In the genomic region with DNA sequence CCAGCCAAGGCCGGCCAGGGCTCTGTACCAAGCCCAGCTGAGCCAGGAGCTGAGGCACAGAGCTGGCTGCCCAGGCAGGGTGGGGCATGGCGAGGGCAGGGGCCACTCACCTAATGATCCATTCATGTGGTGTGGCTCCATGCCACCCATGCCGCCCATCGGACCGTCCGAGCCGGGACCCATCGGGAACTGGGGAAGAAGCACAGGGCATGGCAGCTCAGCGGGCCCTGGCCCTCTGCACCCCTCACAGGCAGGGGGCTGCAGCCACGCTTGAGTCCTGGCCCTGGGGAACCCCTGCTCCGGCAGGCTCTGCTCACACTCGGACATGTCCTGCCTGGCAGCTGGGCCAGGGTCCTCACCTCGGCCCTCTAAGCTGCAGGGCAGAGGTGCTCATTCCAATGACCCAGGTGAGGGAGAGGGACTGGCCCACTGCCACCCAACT, we compare ENCODE assay signal across 18 cellular contexts. TPM values are rescaled to one million over a fixed set of nuclear protein-coding genes. Genes with fewer than 3 reads are reported as not detected.
A peak's percentile ranks its signal among the peaks of the same experiment; 100 is the strongest.
DNase-seq lines count a peak whose midpoint lies in the region; ATAC-seq and TF ChIP-seq lines count a peak whose summit lies in the region.
"Had no signal": no experiment of that assay in that cellular context is flagged by ENCODE, and none has a peak within 500 bp of the region (broad histone marks: within the 10 kb centered on the region; RNA-seq: fewer than 3 reads in every experiment).

No MANE protein-coding gene starts in this region.

- H3K27me3 Mint-ChIP-seq in activated CD8-positive, alpha-beta memory T cell treated with anti-CD3 and anti-CD28 coated beads, Interleukin-2, amount 10 ng/mL, durations not matched to agents 7 days and 5 days = no peaks in the 10 kb centered on the region
- H3K27me3 Mint-ChIP-seq in type B pancreatic cell = no peaks in the 10 kb centered on the region
- H3K27me3 Mint-ChIP-seq: activated CD4-positive, alpha-beta memory T cell treated with anti-CD3 and anti-CD28 coated beads, Interleukin-2, amount 10 ng/mL, durations not matched to agents 7 days and 5 days; dendritic cell treated with granulocyte-macrophage colony-stimulating factor and Interleukin-4, amounts not matched to agents 40 ng/mL and 50 ng/mL, for 4 days; memory B cell had no signal

- CTCF ChIA-PET in activated CD8-positive, alpha-beta memory T cell treated with anti-CD3 and anti-CD28 coated beads, Interleukin-2, amount 10 ng/mL, durations not matched to agents 7 days and 5 days (lab: Charles Lee) = interaction anchor here (1.7 kb wide), 1 partner anchor 261 kb away, joined by 6 read pairs; no protein-coding TSS in a partner anchor

- H3K27ac ChIP-seq in adrenal gland = peak overlapping the region in 4 of 5 donors; percentile 49 to 87 (median 84)
- H3K27ac ChIP-seq in mesenchymal stem cell (ENCODE audit: low read length, poor library complexity, severe bottlenecking) = no peak overlapping the region
- H3K27ac ChIP-seq: SK-N-MC, upper lobe of left lung had no signal

- H3K14ac ChIP-seq in mesenchymal stem cell (ENCODE audit: low read length in 2 of 2) = no peak overlapping the region

- no peak for ATAC-seq in activated CD8-positive, alpha-beta memory T cell treated with anti-CD3 and anti-CD28 coated beads, Interleukin-2, amount 10 ng/mL, durations not matched to agents 7 days and 5 days
- ATAC-seq: CD8-positive, alpha-beta T cell had no signal

- H3K4me1 Mint-ChIP-seq in activated CD8-positive, alpha-beta memory T cell treated with anti-CD3 and anti-CD28 coated beads, Interleukin-2, amount 10 ng/mL, durations not matched to agents 7 days and 5 days = peaks cover 38% of the 10 kb centered on the region
- H3K4me1 Mint-ChIP-seq in type B pancreatic cell (ENCODE audit: unreplicated experiment) = peaks cover 20% of the 10 kb centered on the region

- no peak overlapping the region for H2BK15ac ChIP-seq in mesenchymal stem cell (ENCODE audit: low read depth, poor library complexity, severe bottlenecking)

- whole genome bisulfite sequencing in adrenal gland, 4 donors = 50 to 100% (median 87%) methylated on average over 1 to 13 of the region's 13 CpGs
- WGBS in mesenchymal stem cell = 95% methylated on average over 13 of the region's 13 CpGs

- H3K9me3 ChIP-seq in adrenal gland (replicated peaks in 1 of 3) = no peaks in the 10 kb centered on the region
- H3K9me3 ChIP-seq in mesenchymal stem cell (ENCODE audit: control insufficient read depth, low read length) = no peaks in the 10 kb centered on the region
- H3K9me3 ChIP-seq: upper lobe of left lung had no signal

- peak overlapping the region; percentile 60 for H2AK5ac ChIP-seq in mesenchymal stem cell (ENCODE audit: low read length, severe bottlenecking)

- no peak overlapping the region for H3K9ac ChIP-seq in mesenchymal stem cell (ENCODE audit: low read length)

- DNase-seq in activated CD8-positive, alpha-beta memory T cell treated with anti-CD3 and anti-CD28 coated beads, Interleukin-2, amount 10 ng/mL, durations not matched to agents 7 days and 5 days = no peak
- DNase-seq in activated CD8-positive, alpha-beta memory T cell treated with anti-CD3 and anti-CD28 coated beads, Interleukin-2, amount 50 U/mL, for 48 hours = no peak
- DNase-seq in adrenal gland = peak in 1 of 7 donors; percentile 50
- DNase-seq in mesenchymal stem cell = no peak
- DNase-seq in type B pancreatic cell (ENCODE audit: extremely low spot score, unreplicated experiment) = no peak
- no peak for DNase-seq in H4 (ENCODE audit: low spot score)
- no peak for DNase-seq in NCI-H2171 (lab: John Stamatoyannopoulos, UW)
- no peak for DNase-seq in SKM-1 treated with dmso at 0.1 percent for 144 hours (lab: John Stamatoyannopoulos, UW; ENCODE audit: unreplicated experiment)
- DNase-seq: CD8-positive, alpha-beta T cell; glutamatergic neuron; NCI-H2081 treated with DMSO at 0.1 percent for 48 hours; NCI-H524 treated with DMSO at 0.1 percent for 48 hours had no signal

- H2BK120ac ChIP-seq in mesenchymal stem cell (ENCODE audit: low read depth, low read length) = no peak overlapping the region

- intact Hi-C loops in adrenal gland (cut with DNase I) = no loop called here

- no peak overlapping the region for H2BK12ac ChIP-seq in mesenchymal stem cell (ENCODE audit: low read length in 2 of 2)

- no peak for TF ChIP-seq POLR2A in adrenal gland (IDR thresholded peaks at IDR 0.05)

- H4K8ac ChIP-seq in mesenchymal stem cell (ENCODE audit: low read length) = no peak overlapping the region

- H3K36me3 ChIP-seq in adrenal gland (replicated peaks in 1 of 2) (no peaks in the 10 kb centered on the region), mesenchymal stem cell (ENCODE audit: control insufficient read depth in 1 of 2, insufficient read depth in 2 of 2, low read depth in 1 of 2, low read length in 2 of 2) (peaks cover 15 to 23% of the 10 kb centered on the region in 2 experiments)

- H3K79me1 ChIP-seq in mesenchymal stem cell (replicated peaks; ENCODE audit: low read length, poor library complexity, severe bottlenecking) = no peaks in the 10 kb centered on the region

- no peak overlapping the region for H3K23ac ChIP-seq in mesenchymal stem cell (ENCODE audit: low read length in 2 of 2)

- H3K27me3 ChIP-seq in adrenal gland = no peaks in the 10 kb centered on the region
- no peaks in the 10 kb centered on the region for H3K27me3 ChIP-seq in mesenchymal stem cell (ENCODE audit: control insufficient read depth in 1 of 2, insufficient read depth in 1 of 2, low read length in 2 of 2)
- H3K27me3 ChIP-seq: upper lobe of left lung had no signal

- TF ChIP-seq CTCF in adrenal gland (IDR thresholded peaks at IDR 0.05) = no peak
- TF ChIP-seq CTCF in type B pancreatic cell (conservative IDR thresholded peaks at IDR 0.05) = no peak

- peaks cover 15% of the 10 kb centered on the region for H3K36me3 Mint-ChIP-seq in activated CD8-positive, alpha-beta memory T cell treated with anti-CD3 and anti-CD28 coated beads, Interleukin-2, amount 10 ng/mL, durations not matched to agents 7 days and 5 days
- H3K36me3 Mint-ChIP-seq in type B pancreatic cell = peaks cover 29% of the 10 kb centered on the region

- H3K4me1 ChIP-seq in adrenal gland (replicated peaks in 1 of 2) (peaks cover 26 to 36% of the 10 kb centered on the region in 2 donors), mesenchymal stem cell (ENCODE audit: control insufficient read depth, insufficient read depth, low read depth, low read length) (peaks cover 38% of the 10 kb centered on the region)

- no peak overlapping the region for H3K4me3 ChIP-seq in adrenal gland
- no peak overlapping the region for H3K4me3 ChIP-seq in mesenchymal stem cell (ENCODE audit: insufficient read depth in 1 of 2, low read depth in 1 of 2, low read length in 2 of 2)
- H3K4me3 ChIP-seq: SK-N-MC, skin epidermis, upper lobe of left lung had no signal

- no peak overlapping the region for H3K18ac ChIP-seq in mesenchymal stem cell (ENCODE audit: low read depth in 1 of 2, low read length in 2 of 2)

- no peaks in the 10 kb centered on the region for H3K9me3 Mint-ChIP-seq in activated CD8-positive, alpha-beta memory T cell treated with anti-CD3 and anti-CD28 coated beads, Interleukin-2, amount 10 ng/mL, durations not matched to agents 7 days and 5 days (ENCODE audit: low read depth)
- no peaks in the 10 kb centered on the region for H3K9me3 Mint-ChIP-seq in type B pancreatic cell
- H3K9me3 Mint-ChIP-seq: activated CD4-positive, alpha-beta memory T cell treated with anti-CD3 and anti-CD28 coated beads, Interleukin-2, amount 10 ng/mL, durations not matched to agents 7 days and 5 days; CD8-positive, alpha-beta T cell; dendritic cell treated with granulocyte-macrophage colony-stimulating factor and Interleukin-4, amounts not matched to agents 40 ng/mL and 50 ng/mL, for 4 days; memory B cell had no signal

- H3K4me3 Mint-ChIP-seq in activated CD8-positive, alpha-beta memory T cell treated with anti-CD3 and anti-CD28 coated beads, Interleukin-2, amount 10 ng/mL, durations not matched to agents 7 days and 5 days = no peak overlapping the region
- H3K4me3 Mint-ChIP-seq in type B pancreatic cell = no peak overlapping the region
- H3K4me3 Mint-ChIP-seq: CD8-positive, alpha-beta T cell; dendritic cell treated with granulocyte-macrophage colony-stimulating factor and Interleukin-4, amounts not matched to agents 40 ng/mL and 50 ng/mL, for 4 days; memory B cell had no signal

- peak overlapping the region; percentile 76 for H3K27ac Mint-ChIP-seq in activated CD8-positive, alpha-beta memory T cell treated with anti-CD3 and anti-CD28 coated beads, Interleukin-2, amount 10 ng/mL, durations not matched to agents 7 days and 5 days
- peak overlapping the region; percentile 50 for H3K27ac Mint-ChIP-seq in type B pancreatic cell
- H3K27ac Mint-ChIP-seq: memory B cell had no signal

- no peak overlapping the region for H3K4ac ChIP-seq in mesenchymal stem cell (ENCODE audit: low read depth in 1 of 2, low read length in 2 of 2)

- H2BK5ac ChIP-seq in mesenchymal stem cell (ENCODE audit: low read depth, low read length, poor library complexity, severe bottlenecking) = no peak overlapping the region

- no peak overlapping the region for H3K4me2 ChIP-seq in mesenchymal stem cell (ENCODE audit: low read length, poor library complexity, severe bottlenecking)

- no peak overlapping the region for H2AFZ ChIP-seq in mesenchymal stem cell (ENCODE audit: low read depth, low read length)

- peak overlapping the region; percentile 78 for H4K91ac ChIP-seq in mesenchymal stem cell (ENCODE audit: low read length)

RNA-seq across cellular contexts. Expression of a gene that starts 28.7 kb away (rescaled TPM):
- 100 to 1,000 TPM; 122 to 147 TPM for total RNA-seq in activated CD8-positive, alpha-beta memory T cell treated with anti-CD3 and anti-CD28 coated beads, Interleukin-2, amount 10 ng/mL, durations not matched to agents 7 days and 5 days
- total RNA-seq in adrenal gland (100 to 1,000 TPM in 7 of 8 donors, 10 to 100 TPM in 1; 75.4 to 160 (median 107) TPM), type B pancreatic cell (ENCODE audit: low replicate concordance) (77.9 and 78.4 TPM in 2 replicates)
- polyA plus RNA-seq in adrenal gland = 100 to 1,000 TPM in 1 of 3 donors, 10 to 100 TPM in 2; 24.9 to 174 (median 28.7) TPM
- polyA plus RNA-seq in mesenchymal stem cell (2013, experiment 1 of 2) = 83.1 TPM
- 84.0 TPM for polyA plus RNA-seq in mesenchymal stem cell (2013, experiment 2 of 2)
- 156 and 204 TPM in 2 replicates for total RNA-seq in H4 (2014; rRNA removed; shearing (Covaris generic))

RNA-seq across cellular contexts. Expression of a gene that starts 28.8 kb away (rescaled TPM):
- total RNA-seq in activated CD8-positive, alpha-beta memory T cell treated with anti-CD3 and anti-CD28 coated beads, Interleukin-2, amount 10 ng/mL, durations not matched to agents 7 days and 5 days = 10 to 100 TPM; 14.5 to 17.0 TPM
- total RNA-seq in adrenal gland (10 to 100 TPM in 6 of 8 donors, 1 to 10 TPM in 2; 5.8 to 21.6 (median 13.7) TPM), type B pancreatic cell (ENCODE audit: low replicate concordance) (10.3 and 10.9 TPM in 2 replicates)
- polyA plus RNA-seq in adrenal gland = 1 to 10 TPM; 2.7 to 6.7 (median 5.2) TPM
- polyA plus RNA-seq in mesenchymal stem cell (2013, experiment 1 of 2) = 4.3 TPM
- polyA plus RNA-seq in mesenchymal stem cell (2013, experiment 2 of 2) = 3.4 TPM
- 5.5 and 6.7 TPM in 2 replicates for total RNA-seq in H4 (2014; rRNA removed; shearing (Covaris generic))
